Comparison of ENCODE assay signal across 19 cellular contexts in the genomic region with DNA sequence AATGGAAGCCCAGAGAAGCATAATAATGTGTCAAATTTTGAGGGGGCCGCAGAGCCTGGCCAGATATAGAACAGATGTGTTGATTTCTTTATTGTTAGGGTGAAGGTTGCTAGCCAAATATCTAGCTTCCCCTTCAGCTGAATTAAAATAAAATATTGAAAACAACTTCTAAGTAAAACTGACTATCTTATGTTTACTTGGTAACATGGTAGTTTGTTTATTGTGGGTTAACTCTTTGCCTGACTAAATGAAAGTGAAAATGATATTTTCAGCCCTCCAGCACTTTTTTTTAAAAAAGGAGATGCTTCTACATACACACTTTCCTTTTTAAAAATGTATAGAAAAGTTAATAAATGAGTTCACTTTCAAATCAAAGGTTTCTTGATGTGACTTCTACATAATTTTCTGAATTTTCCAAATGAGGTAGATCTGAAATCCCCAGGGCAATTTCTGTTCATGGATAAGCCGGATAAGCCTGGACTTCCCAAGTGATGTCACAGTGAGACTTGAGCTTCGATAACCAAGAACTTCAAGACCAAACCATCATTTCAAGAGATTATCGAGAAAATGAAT.
A peak's percentile ranks its signal among the peaks of the same experiment; 100 is the strongest.
DNase-seq lines count a peak whose midpoint lies in the region; ATAC-seq and TF ChIP-seq lines count a peak whose summit lies in the region.
"Had no signal": no experiment of that assay in that cellular context is flagged by ENCODE, and none has a peak within 500 bp of the region (broad histone marks: within the 10 kb centered on the region; RNA-seq: fewer than 3 reads in every experiment).

No MANE protein-coding gene starts in this region.

- TF ChIP-seq CTCF in foreskin fibroblast (IDR thresholded peaks at IDR 0.05; ENCODE audit: low read depth, low read length) = no peak

- H3K36me3 ChIP-seq in KOPT-K1 (ENCODE audit: insufficient read depth, low read length) = no peaks in the 10 kb centered on the region
- H3K36me3 ChIP-seq: thyroid gland had no signal

- H3K36me3 Mint-ChIP-seq in activated CD4-positive, alpha-beta T cell treated with anti-CD3 and anti-CD28 coated beads, Interleukin-2, amount 10 ng/mL, durations not matched to agents 24 days and 14 days (ENCODE audit: low read depth) = peaks cover 3% of the 10 kb centered on the region
- H3K36me3 Mint-ChIP-seq in memory B cell = peaks cover 3% of the 10 kb centered on the region

- H3K4me3 Mint-ChIP-seq in activated CD4-positive, alpha-beta T cell treated with anti-CD3 and anti-CD28 coated beads, Interleukin-2, amount 10 ng/mL, durations not matched to agents 24 days and 14 days = peak overlapping the region; percentile 59
- H3K4me3 Mint-ChIP-seq in memory B cell = no peak overlapping the region

- H3K27ac ChIP-seq in KOPT-K1 (ENCODE audit: low read depth, low read length, poor library complexity, severe bottlenecking) = peak overlapping the region; percentile 42
- H3K27ac ChIP-seq: skin epidermis, thyroid gland had no signal

- H3K27me3 Mint-ChIP-seq in activated CD4-positive, alpha-beta T cell treated with anti-CD3 and anti-CD28 coated beads, Interleukin-2, amount 10 ng/mL, durations not matched to agents 24 days and 14 days = peaks cover 8% of the 10 kb centered on the region
- peaks cover 8% of the 10 kb centered on the region for H3K27me3 Mint-ChIP-seq in memory B cell

- ATAC-seq in GM19455 (IDR thresholded peaks at IDR 0.05; ENCODE audit: unreplicated experiment) (peak; percentile 71), memory B cell (ENCODE audit: low read depth) (peak; percentile 71)
- ATAC-seq: mucosa of descending colon had no signal

- DNase-seq in activated CD4-positive, alpha-beta T cell treated with anti-CD3 and anti-CD28 coated beads, Interleukin-2, amount 10 ng/mL, durations not matched to agents 24 days and 14 days = peak; percentile 76
- DNase-seq in activated CD4-positive, alpha-beta T cell treated with anti-CD3 and anti-CD28 coated beads, Interleukin-2, amount 50 U/mL, for 1 hour = no peak
- DNase-seq in memory B cell (ENCODE audit: low spot score in 2 of 2) (no peak), SW480 (ENCODE audit: low spot score) (no peak), foreskin fibroblast (no peak), retina (no peak)
- DNase-seq: 8988T; C1 segment of cervical spinal cord; DMS79 treated with DMSO at 0.1 percent for 48 hours; hippocampal formation; kidney glomerular epithelial cell; mucosa of descending colon; SK-N-SH; stimulated activated CD4-positive, alpha-beta T cell treated with anti-CD3 and anti-CD28 coated beads, Interleukin-4, amount 100 ng/mL, for 4 hours; thyroid gland had no signal

- intact Hi-C loops in activated CD4-positive, alpha-beta T cell treated with anti-CD3 and anti-CD28 coated beads, Interleukin-2, amount 10 ng/mL, durations not matched to agents 24 days and 14 days (cut with micrococcal nuclease) = loop anchor here (1.0 kb wide), 2 partner anchors 9 to 11 kb away; no protein-coding TSS in a partner anchor

- peaks cover 4% of the 10 kb centered on the region for H3K9me3 ChIP-seq in KOPT-K1 (ENCODE audit: insufficient read depth, low read length, poor library complexity, severe bottlenecking)
- H3K9me3 ChIP-seq: mucosa of descending colon, SK-N-SH, thyroid gland had no signal

- peak overlapping the region; percentile 83 for H3K27ac Mint-ChIP-seq in activated CD4-positive, alpha-beta T cell treated with anti-CD3 and anti-CD28 coated beads, Interleukin-2, amount 10 ng/mL, durations not matched to agents 24 days and 14 days
- H3K27ac Mint-ChIP-seq in memory B cell = no peak overlapping the region
- H3K27ac Mint-ChIP-seq: activated naive CD4-positive, alpha-beta T cell treated with anti-CD3 and anti-CD28 coated beads, Interleukin-2, amount 50 U/mL, for 72 hours had no signal

- peaks cover 32% of the 10 kb centered on the region for H3K4me1 Mint-ChIP-seq in activated CD4-positive, alpha-beta T cell treated with anti-CD3 and anti-CD28 coated beads, Interleukin-2, amount 10 ng/mL, durations not matched to agents 24 days and 14 days
- H3K4me1 Mint-ChIP-seq in memory B cell = no peaks in the 10 kb centered on the region

- no peak overlapping the region for H3K4me3 ChIP-seq in foreskin fibroblast (ENCODE audit: low read depth in 1 of 2, low read length in 2 of 2)
- H3K4me3 ChIP-seq: mucosa of descending colon, skin epidermis, thyroid gland had no signal

- peaks cover 4% of the 10 kb centered on the region for H3K9me3 Mint-ChIP-seq in activated CD4-positive, alpha-beta T cell treated with anti-CD3 and anti-CD28 coated beads, Interleukin-2, amount 10 ng/mL, durations not matched to agents 24 days and 14 days
- H3K9me3 Mint-ChIP-seq in memory B cell = peaks cover 4% of the 10 kb centered on the region
- H3K9me3 Mint-ChIP-seq: activated naive CD4-positive, alpha-beta T cell treated with anti-CD3 and anti-CD28 coated beads, Interleukin-2, amount 50 U/mL, for 72 hours had no signal
